In genomic region chr12:124680863-124681778, GRCh38 we compare ENCODE assay signal across 1 cellular context.
TF ChIP-seq lines count a peak whose summit lies in the region.

No MANE protein-coding gene starts in this region.

TF ChIP-seq in K562, 482 proteins besides CTCF, POLR2A, EP300 and RAD21 (continued from another document):
- TF ChIP-seq TCF15 (CRISPR knock-in tag; IDR thresholded peaks at IDR 0.05) (no peak), NR2C1 (IDR thresholded peaks at IDR 0.05) (peak; percentile 54), NR2C1 (tag; IDR thresholded peaks at IDR 0.05) (peak; percentile 60; the same call in 1 of the 2 replicates), DEAF1 (CRISPR knock-in tag; IDR thresholded peaks at IDR 0.05) (peak; percentile 40; the same call in 1 of the 2 replicates), ZNF766 (CRISPR knock-in tag; conservative IDR thresholded peaks at IDR 0.05) (peak; percentile 45; the same call in 1 of the 2 replicates), NRF1 (conservative IDR thresholded peaks at IDR 0.05 in 1 of 2, IDR thresholded peaks at IDR 0.05 in 1 of 2) (no peak), MAFG (tag; conservative IDR thresholded peaks at IDR 0.05) (peak; percentile 56), ZNF639 (CRISPR knock-in tag; conservative IDR thresholded peaks at IDR 0.05 in 1 of 2, IDR thresholded peaks at IDR 0.05 in 1 of 2) (no peak), NR2C2 (CRISPR knock-in tag; IDR thresholded peaks at IDR 0.05) (no peak), NR2C2 (tag; IDR thresholded peaks at IDR 0.05) (peak; percentile 76), ATF3 (IDR thresholded peaks at IDR 0.05) (peak; percentile 78), ATF3 (CRISPR knock-in tag; conservative IDR thresholded peaks at IDR 0.05) (no peak; the same call in 1 of the 2 replicates), HMBOX1 (IDR thresholded peaks at IDR 0.05) (peak; percentile 57; the same call in 1 of the 2 replicates), ATF7 (IDR thresholded peaks at IDR 0.05) (peak; percentile 39; the same call in 1 of the 2 replicates), MAZ (CRISPR knock-in tag; conservative IDR thresholded peaks at IDR 0.05 in 1 of 2, IDR thresholded peaks at IDR 0.05 in 1 of 2) (peak in 1 of 2 experiments; percentile 31; a peak in 1 of 4 replicates), SMAD3 (CRISPR knock-in tag; conservative IDR thresholded peaks at IDR 0.05) (no peak), RCOR1 (IDR thresholded peaks at IDR 0.05; ENCODE audit: borderline replicate concordance in 1 of 2, low read depth in 2 of 2, low read length in 2 of 2) (0 out of 4 replicates have a peak, but pooled peaks of 1 of the 2 experiments have one; percentile 26), ADNP (tag; IDR thresholded peaks at IDR 0.05) (peak; percentile 80), PHF8 (IDR thresholded peaks at IDR 0.05; ENCODE audit: borderline replicate concordance, low read length) (no peak), CEBPG (CRISPR knock-in tag; IDR thresholded peaks at IDR 0.05) (peak; percentile 49; the same call in 1 of the 2 replicates), CEBPG (tag; conservative IDR thresholded peaks at IDR 0.05 in 1 of 2, IDR thresholded peaks at IDR 0.05 in 1 of 2) (peak in 1 of 2 experiments; percentile 67; a peak in 2 of 4 replicates), ZNF24 (IDR thresholded peaks at IDR 0.05) (peak; percentile 20; the same call in 1 of the 2 replicates), SMARCE1 (IDR thresholded peaks at IDR 0.05) (peak; percentile 34; the same call in 1 of the 2 replicates), SMAD1 (IDR thresholded peaks at IDR 0.05; ENCODE audit: low read depth, low read length, partially characterized antibody) (peak; percentile 21), PHF21A (IDR thresholded peaks at IDR 0.05; ENCODE audit: borderline replicate concordance, low read depth) (no peak), BCOR (IDR thresholded peaks at IDR 0.05) (peak; percentile 37; the same call in 1 of the 2 replicates), TEAD1 (CRISPR knock-in tag; IDR thresholded peaks at IDR 0.05) (peak in 1 of 2 experiments; percentile 9; a peak in 1 of 4 replicates), JUND (IDR thresholded peaks at IDR 0.05; ENCODE audit: borderline replicate concordance, low read depth, low read length) (peak; percentile 90), JUND (tag; IDR thresholded peaks at IDR 0.05; ENCODE audit: borderline replicate concordance, low read depth, low read length) (peak; percentile 88), TGIF2 (CRISPR knock-in tag; IDR thresholded peaks at IDR 0.05) (no peak), HIVEP1 (CRISPR knock-in tag; IDR thresholded peaks at IDR 0.05) (no peak), TRIM28 (IDR thresholded peaks at IDR 0.05) (no peak), SNRNP70 (optimal IDR thresholded peaks at IDR 0.05; ENCODE audit: low read depth, low read length) (no peak), C11orf30 (IDR thresholded peaks at IDR 0.05; ENCODE audit: low read depth) (no peak; the same call in 1 of the 2 replicates), SMC3 (conservative IDR thresholded peaks at IDR 0.05; ENCODE audit: insufficient read depth, low read depth, low read length) (peak; percentile 31; the same call in 1 of the 2 replicates), SRSF9 (IDR thresholded peaks at IDR 0.05; ENCODE audit: borderline replicate concordance, low read depth, low read length) (no peak), CREM (IDR thresholded peaks at IDR 0.05; ENCODE audit: low read depth) (peak; percentile 40; the same call in 1 of the 2 replicates), KLF1 (tag; IDR thresholded peaks at IDR 0.05) (no peak), ZBTB1 (CRISPR knock-in tag; IDR thresholded peaks at IDR 0.05; ENCODE audit: borderline replicate concordance, low read depth) (peak; percentile 63; the same call in 1 of the 2 replicates), ZNF717 (CRISPR knock-in tag; IDR thresholded peaks at IDR 0.05) (no peak), ZKSCAN1 (IDR thresholded peaks at IDR 0.05; ENCODE audit: low read depth, low read length) (0 out of 2 replicates have a peak, but pooled peaks have one; percentile 35), HDAC6 (IDR thresholded peaks at IDR 0.05; ENCODE audit: low read depth, low read length) (no peak), FOSL1 (tag; conservative IDR thresholded peaks at IDR 0.05) (peak; percentile 94), ZNF146 (CRISPR knock-in tag; IDR thresholded peaks at IDR 0.05; ENCODE audit: unreplicated experiment) (no peak), NFE2 (IDR thresholded peaks at IDR 0.05; ENCODE audit: low read depth) (peak; percentile 88), ESRRB (CRISPR knock-in tag; IDR thresholded peaks at IDR 0.05; ENCODE audit: borderline replicate concordance) (no peak), NEUROD1 (IDR thresholded peaks at IDR 0.05; ENCODE audit: borderline replicate concordance, low read depth, low read length, partially characterized antibody) (no peak), MYBL2 (IDR thresholded peaks at IDR 0.05; ENCODE audit: low read depth) (no peak), MYBL2 (CRISPR knock-in tag; IDR thresholded peaks at IDR 0.05; ENCODE audit: borderline replicate concordance) (no peak), SPI1 (IDR thresholded peaks at IDR 0.05; ENCODE audit: borderline replicate concordance, low read depth, low read length) (peak; percentile 93), ARID2 (IDR thresholded peaks at IDR 0.05) (0 out of 2 replicates have a peak, but pooled peaks have one; percentile 68), MAFK (IDR thresholded peaks at IDR 0.05; ENCODE audit: low read length) (peak; percentile 10; the same call in 1 of the 2 replicates)
